24 cellular contexts compared by ENCODE assay signal in the genomic region with DNA sequence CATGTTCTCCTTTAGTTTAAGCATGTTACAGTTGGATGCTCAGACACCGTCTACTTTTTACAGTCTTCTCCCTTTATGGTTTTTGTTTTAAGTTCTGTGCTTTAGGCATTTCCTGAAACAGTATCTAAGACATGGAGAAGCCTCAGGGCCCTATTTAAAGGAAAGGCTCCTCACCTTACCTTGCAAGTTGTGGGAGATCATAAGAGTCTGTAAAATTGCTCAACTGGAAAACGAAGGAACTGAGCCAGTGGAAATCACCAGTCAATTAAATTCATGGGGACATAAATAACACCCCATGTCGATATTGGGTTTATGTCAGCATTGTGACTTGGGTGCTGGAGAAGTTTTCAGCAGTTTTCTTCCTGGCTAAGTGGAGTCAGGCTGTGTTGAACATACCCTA.
"Had no signal": no experiment of that assay in that cellular context is flagged by ENCODE, and none has a peak within 500 bp of the region (broad histone marks: within the 10 kb centered on the region; RNA-seq: fewer than 3 reads in every experiment).

No MANE protein-coding gene starts in this region.

- H3K27me3 ChIP-seq: dorsolateral prefrontal cortex, esophagus muscularis mucosa, foreskin keratinocyte, gastroesophageal sphincter, heart left ventricle, hepatocyte, left lung had no signal

- H3K27ac Mint-ChIP-seq: immature natural killer cell; naive thymus-derived CD4-positive, alpha-beta T cell had no signal

- H3K36me3 ChIP-seq: esophagus muscularis mucosa, gastroesophageal sphincter, heart left ventricle, left lung, lower lobe of right lung had no signal

- H3K4me1 ChIP-seq: esophagus muscularis mucosa, gastroesophageal sphincter, heart left ventricle, left lung, lower lobe of right lung had no signal

- H3K4me1 Mint-ChIP-seq: immature natural killer cell; naive thymus-derived CD4-positive, alpha-beta T cell had no signal

- DNase-seq: dermis blood vessel endothelial cell; dorsolateral prefrontal cortex; effector CD4-positive, alpha-beta T cell; effector memory CD4-positive, alpha-beta T cell; erythroblast; heart left ventricle; hypothalamus; immature natural killer cell; islet precursor cell; kidney; kidney glomerular epithelial cell; left colon; left lung; left ventricle myocardium superior; lower lobe of right lung; mesendoderm; midbrain; naive thymus-derived CD4-positive, alpha-beta T cell had no signal

- H3K4me3 ChIP-seq: coronary artery, dorsolateral prefrontal cortex, esophagus muscularis mucosa, gastroesophageal sphincter, heart left ventricle, hepatocyte, left lung, lower lobe of right lung had no signal

- ATAC-seq: gastroesophageal sphincter; heart left ventricle; left colon; left lung; left ventricle myocardium superior; lower lobe of right lung; naive thymus-derived CD4-positive, alpha-beta T cell had no signal

- H3K4me3 Mint-ChIP-seq: immature natural killer cell; naive thymus-derived CD4-positive, alpha-beta T cell had no signal

- H2AFZ ChIP-seq: hepatocyte had no signal

- H3K36me3 Mint-ChIP-seq: immature natural killer cell; naive thymus-derived CD4-positive, alpha-beta T cell had no signal

- H3K4me2 ChIP-seq: hepatocyte had no signal

- H3K9me3 ChIP-seq: esophagus muscularis mucosa, gastroesophageal sphincter, heart left ventricle, left lung, lower lobe of right lung had no signal

- H3K27ac ChIP-seq: coronary artery, dorsolateral prefrontal cortex, epithelial cell of prostate, esophagus muscularis mucosa, foreskin keratinocyte, gastroesophageal sphincter, heart left ventricle, hepatocyte, left lung, lower lobe of right lung had no signal
